Comparison of ENCODE assay signal across 26 cellular contexts in genomic region chr21:32914424-32915070, GRCh38.
DNase-seq lines count a peak whose midpoint lies in the region; ATAC-seq and FAIRE-seq lines count a peak whose summit lies in the region.
"Had no signal": no experiment of that assay in that cellular context is flagged by ENCODE, and none has a peak within 500 bp of the region (broad histone marks: within the 10 kb centered on the region; RNA-seq: fewer than 3 reads in every experiment).

No MANE protein-coding gene starts in this region.

- peak; percentile 39 for ATAC-seq in activated T-helper 17 cell treated with anti-CD3 and anti-CD28 coated beads, Interleukin-2, amount 50 U/mL, for 72 hours (replicated peaks)
- ATAC-seq in naive thymus-derived CD8-positive, alpha-beta T cell: peak; percentile 69 to 87
- no peak for ATAC-seq in GM19023 (IDR thresholded peaks at IDR 0.05; ENCODE audit: unreplicated experiment)
- ATAC-seq: gastroesophageal sphincter; GM23338; PC-3; Right ventricle myocardium inferior; stimulated activated memory B cell treated with anti-CD40 and anti-IgM and Interleukin-4, amounts not matched to agents 10 μg/mL and 1 μg/mL and 100 μg/mL, for 72 hours had no signal

- POLR2A ChIA-PET in naive thymus-derived CD8-positive, alpha-beta T cell (lab: Charles Lee): interaction anchor here (0.8 kb wide), 1 partner anchor 18 kb away, joined by 4 read pairs; no protein-coding TSS in a partner anchor

- H3K27me3 Mint-ChIP-seq in activated naive CD4-positive, alpha-beta T cell treated with anti-CD3 and anti-CD28 coated beads for 36 hours (ENCODE audit: low read depth): no peaks in the 10 kb centered on the region
- H3K27me3 Mint-ChIP-seq in activated T-helper 17 cell treated with anti-CD3 and anti-CD28 coated beads, Interleukin-2, amount 50 U/mL, for 72 hours: no peaks in the 10 kb centered on the region
- H3K27me3 Mint-ChIP-seq in naive thymus-derived CD8-positive, alpha-beta T cell: peaks cover 0 to 1% (median 0%) of the 10 kb centered on the region in 5 donors

- CTCF ChIA-PET in activated naive CD4-positive, alpha-beta T cell treated with anti-CD3 and anti-CD28 coated beads for 36 hours (lab: Charles Lee): interaction anchor here (0.5 to 3.0 kb wide), 2 partner anchors 25 to 263 kb away, joined by 3 to 17 read pairs; no protein-coding TSS in a partner anchor

- H3K27ac Mint-ChIP-seq in activated naive CD4-positive, alpha-beta T cell treated with anti-CD3 and anti-CD28 coated beads for 36 hours: peak overlapping the region; percentile 25
- peak overlapping the region; percentile 22 for H3K27ac Mint-ChIP-seq in activated T-helper 17 cell treated with anti-CD3 and anti-CD28 coated beads, Interleukin-2, amount 50 U/mL, for 72 hours
- peak overlapping the region; percentile 9 to 79 (median 56) for H3K27ac Mint-ChIP-seq in naive thymus-derived CD8-positive, alpha-beta T cell
- H3K27ac Mint-ChIP-seq: dendritic cell treated with granulocyte-macrophage colony-stimulating factor and Interleukin-4, amounts not matched to agents 40 ng/mL and 50 ng/mL, for 4 days; GM23338; naive B cell; stimulated activated memory B cell treated with anti-CD40 and anti-IgM and Interleukin-4, amounts not matched to agents 10 μg/mL and 1 μg/mL and 100 μg/mL, for 72 hours had no signal

- FAIRE-seq in GM18507 (lab: Jason Lieb, UNC): peak; percentile 35
- FAIRE-seq: islet of Langerhans, urothelium cell line had no signal

- DNase-seq in activated naive CD4-positive, alpha-beta T cell treated with anti-CD3 and anti-CD28 coated beads for 36 hours: no peak
- DNase-seq in activated naive CD4-positive, alpha-beta T cell treated with anti-CD3 and anti-CD28 coated beads, Interleukin-2, amount 50 U/mL, for 16 hours: no peak
- DNase-seq in GM18507 (ENCODE audit: extremely low spot score, insufficient read length, low read depth): no peak
- peak in 4 of 10 donors; percentile 17 to 51 (median 38) for DNase-seq in naive thymus-derived CD8-positive, alpha-beta T cell
- DNase-seq in LoVo (ENCODE audit: low spot score): no peak
- DNase-seq: activated CD4-positive, CD25-positive, alpha-beta regulatory T cell; activated effector memory CD4-positive, alpha-beta T cell treated with anti-CD3 and anti-CD28 coated beads, Interleukin-2, amount 50 U/mL, for 16 hours; anterior cingulate cortex; C1 segment of cervical spinal cord; EL; left ventricle myocardium inferior; naive B cell; NCI-H1417; NCI-H2081 treated with DMSO at 0.1 percent for 48 hours; NCI-H446; PC-3; stimulated activated CD4-positive, alpha-beta T cell treated with anti-CD3 and anti-CD28 coated beads, Interleukin-2, amount 100 ng/mL, for 24 hours had no signal

- no peaks in the 10 kb centered on the region for H3K36me3 Mint-ChIP-seq in activated naive CD4-positive, alpha-beta T cell treated with anti-CD3 and anti-CD28 coated beads for 36 hours (ENCODE audit: low read depth)
- H3K36me3 Mint-ChIP-seq in activated T-helper 17 cell treated with anti-CD3 and anti-CD28 coated beads, Interleukin-2, amount 50 U/mL, for 72 hours (ENCODE audit: low read depth): no peaks in the 10 kb centered on the region
- no peaks in the 10 kb centered on the region for H3K36me3 Mint-ChIP-seq in naive thymus-derived CD8-positive, alpha-beta T cell
- H3K36me3 Mint-ChIP-seq: naive B cell; stimulated activated memory B cell treated with anti-CD40 and anti-IgM and Interleukin-4, amounts not matched to agents 10 μg/mL and 1 μg/mL and 100 μg/mL, for 72 hours had no signal

- H3K4me1 Mint-ChIP-seq in activated naive CD4-positive, alpha-beta T cell treated with anti-CD3 and anti-CD28 coated beads for 36 hours (ENCODE audit: low read depth): peaks cover 27% of the 10 kb centered on the region
- peaks cover 19% of the 10 kb centered on the region for H3K4me1 Mint-ChIP-seq in activated T-helper 17 cell treated with anti-CD3 and anti-CD28 coated beads, Interleukin-2, amount 50 U/mL, for 72 hours
- H3K4me1 Mint-ChIP-seq in naive thymus-derived CD8-positive, alpha-beta T cell: peaks cover 13 to 37% (median 33%) of the 10 kb centered on the region in 4 donors
- H3K4me1 Mint-ChIP-seq: naive B cell; stimulated activated memory B cell treated with anti-CD40 and anti-IgM and Interleukin-4, amounts not matched to agents 10 μg/mL and 1 μg/mL and 100 μg/mL, for 72 hours had no signal

- intact Hi-C loops in activated naive CD4-positive, alpha-beta T cell treated with anti-CD3 and anti-CD28 coated beads for 36 hours (cut with micrococcal nuclease): loop anchor here (2.0 kb wide), 1 partner anchor 18 kb away; no protein-coding TSS in a partner anchor

- H3K9me3 Mint-ChIP-seq in activated naive CD4-positive, alpha-beta T cell treated with anti-CD3 and anti-CD28 coated beads for 36 hours: no peaks in the 10 kb centered on the region
- H3K9me3 Mint-ChIP-seq in activated T-helper 17 cell treated with anti-CD3 and anti-CD28 coated beads, Interleukin-2, amount 50 U/mL, for 72 hours: no peaks in the 10 kb centered on the region
- H3K9me3 Mint-ChIP-seq in naive thymus-derived CD8-positive, alpha-beta T cell: peaks cover 0 to 3% (median 0%) of the 10 kb centered on the region in 9 donors
- H3K9me3 Mint-ChIP-seq: dendritic cell treated with granulocyte-macrophage colony-stimulating factor and Interleukin-4, amounts not matched to agents 40 ng/mL and 50 ng/mL, for 4 days; stimulated activated memory B cell treated with anti-CD40 and anti-IgM and Interleukin-4, amounts not matched to agents 10 μg/mL and 1 μg/mL and 100 μg/mL, for 72 hours had no signal

- H3K4me3 Mint-ChIP-seq in activated naive CD4-positive, alpha-beta T cell treated with anti-CD3 and anti-CD28 coated beads for 36 hours: no peak overlapping the region
- peak overlapping the region; percentile 32 for H3K4me3 Mint-ChIP-seq in activated T-helper 17 cell treated with anti-CD3 and anti-CD28 coated beads, Interleukin-2, amount 50 U/mL, for 72 hours
- H3K4me3 Mint-ChIP-seq in naive thymus-derived CD8-positive, alpha-beta T cell: peak overlapping the region in 9 of 10 donors; percentile 12 to 72 (median 54)
- H3K4me3 Mint-ChIP-seq: dendritic cell treated with granulocyte-macrophage colony-stimulating factor and Interleukin-4, amounts not matched to agents 40 ng/mL and 50 ng/mL, for 4 days; GM23338; naive B cell; stimulated activated memory B cell treated with anti-CD40 and anti-IgM and Interleukin-4, amounts not matched to agents 10 μg/mL and 1 μg/mL and 100 μg/mL, for 72 hours had no signal
